In genomic region chr16:29688172-29688571, GRCh38 we compare ENCODE assay signal across 18 cellular contexts. TPM values are rescaled to one million over a fixed set of nuclear protein-coding genes. Genes with fewer than 3 reads are reported as not detected.
A peak's percentile ranks its signal among the peaks of the same experiment; 100 is the strongest.
DNase-seq lines count a peak whose midpoint lies in the region; ATAC-seq and TF ChIP-seq lines count a peak whose summit lies in the region.
"Had no signal": no experiment of that assay in that cellular context is flagged by ENCODE, and none has a peak within 500 bp of the region (broad histone marks: within the 10 kb centered on the region; RNA-seq: fewer than 3 reads in every experiment).

No MANE protein-coding gene starts in this region.

- no peak overlapping the region for H3K4me3 Mint-ChIP-seq in glutamatergic neuron (ENCODE audit: unreplicated experiment)
- peak overlapping the region; percentile 1 to 15 for H3K4me3 Mint-ChIP-seq in stimulated activated naive B cell treated with anti-CD40 and anti-IgM and Interleukin-4, amounts not matched to agents 10 μg/mL and 1 μg/mL and 100 μg/mL, for 72 hours
- H3K4me3 Mint-ChIP-seq: CD14-positive monocyte had no signal

- DNase-seq in GM10266 (ENCODE audit: extremely low spot score) (peak; percentile 9), OCI-M1 (lab: John Stamatoyannopoulos, UW) (peak; percentile 32), glutamatergic neuron (no peak), amniotic stem cell (lab: John Stamatoyannopoulos, UW) (no peak), NCI-H1092 treated with DMSO at 0.1 percent for 48 hours (lab: John Stamatoyannopoulos, UW) (no peak)
- no peak for DNase-seq in stimulated activated naive B cell treated with anti-CD40 and anti-IgM and Interleukin-4, amounts not matched to agents 10 μg/mL and 1 μg/mL and 100 μg/mL, for 72 hours
- DNase-seq: Karpas-422, MM.1S, NCI-H1105 treated with DMSO at 0.1 percent for 48 hours, NCI-H2029, NCI-H2171 treated with DMSO at 0.1 percent for 48 hours, NCI-H510A, NCI-H774, Peyer's patch, Right ventricle myocardium superior had no signal

- no peaks in the 10 kb centered on the region for H3K9me3 Mint-ChIP-seq in glutamatergic neuron (ENCODE audit: unreplicated experiment)
- H3K9me3 Mint-ChIP-seq in stimulated activated naive B cell treated with anti-CD40 and anti-IgM and Interleukin-4, amounts not matched to agents 10 μg/mL and 1 μg/mL and 100 μg/mL, for 72 hours = peaks cover 0 to 3% of the 10 kb centered on the region in 2 donors
- H3K9me3 Mint-ChIP-seq: CD14-positive monocyte had no signal

- TF ChIP-seq CTCF in GM10266 (IDR thresholded peaks at IDR 0.05; ENCODE audit: control insufficient read depth, insufficient read depth, low read depth, missing control alignments) (no peak), glutamatergic neuron (IDR thresholded peaks at IDR 0.05; ENCODE audit: partially characterized antibody, unreplicated experiment) (no peak)

- H3K4me1 Mint-ChIP-seq in glutamatergic neuron (ENCODE audit: low read depth, unreplicated experiment) = no peaks in the 10 kb centered on the region
- peaks cover 27 to 54% of the 10 kb centered on the region in 2 donors for H3K4me1 Mint-ChIP-seq in stimulated activated naive B cell treated with anti-CD40 and anti-IgM and Interleukin-4, amounts not matched to agents 10 μg/mL and 1 μg/mL and 100 μg/mL, for 72 hours

- ATAC-seq in stimulated activated naive B cell treated with anti-CD40 and anti-IgM and Interleukin-4, amounts not matched to agents 10 μg/mL and 1 μg/mL and 100 μg/mL, for 72 hours (replicated peaks) = no peak
- no peak for ATAC-seq in SK-N-SH treated with all-trans-retinoic acid at 6 μM for 48 hours

- H3K27ac Mint-ChIP-seq in glutamatergic neuron (ENCODE audit: unreplicated experiment) = peak overlapping the region; percentile 33
- peak overlapping the region; percentile 38 for H3K27ac Mint-ChIP-seq in stimulated activated naive B cell treated with anti-CD40 and anti-IgM and Interleukin-4, amounts not matched to agents 10 μg/mL and 1 μg/mL and 100 μg/mL, for 72 hours

- peaks cover 8% of the 10 kb centered on the region for H3K27me3 Mint-ChIP-seq in glutamatergic neuron (ENCODE audit: unreplicated experiment)
- no peaks in the 10 kb centered on the region for H3K27me3 Mint-ChIP-seq in stimulated activated naive B cell treated with anti-CD40 and anti-IgM and Interleukin-4, amounts not matched to agents 10 μg/mL and 1 μg/mL and 100 μg/mL, for 72 hours

- no peaks in the 10 kb centered on the region for H3K36me3 Mint-ChIP-seq in glutamatergic neuron (ENCODE audit: unreplicated experiment)
- peaks cover 22 to 28% of the 10 kb centered on the region in 2 donors for H3K36me3 Mint-ChIP-seq in stimulated activated naive B cell treated with anti-CD40 and anti-IgM and Interleukin-4, amounts not matched to agents 10 μg/mL and 1 μg/mL and 100 μg/mL, for 72 hours
- H3K36me3 Mint-ChIP-seq: CD14-positive monocyte had no signal

TF ChIP-seq in SK-N-SH treated with all-trans-retinoic acid at 6 μM for 48 hours, 23 proteins besides CTCF, POLR2A, EP300 and RAD21:
- TF ChIP-seq OSR1 (CRISPR knock-in tag; IDR thresholded peaks at IDR 0.05) = no peak
- no peak for TF ChIP-seq ZFP3 (CRISPR knock-in tag; IDR thresholded peaks at IDR 0.05)
- TF ChIP-seq ZFP30 (CRISPR knock-in tag; IDR thresholded peaks at IDR 0.05) = no peak

RNA-seq across cellular contexts. Expression of gene QPRT, which starts 9.2 kb away (rescaled TPM):
- 34.7 TPM for total RNA-seq in glutamatergic neuron (ENCODE audit: unreplicated experiment)

RNA-seq across cellular contexts. Expression of gene SPN, which starts 25.1 kb away (rescaled TPM):
- 0.27 TPM for total RNA-seq in glutamatergic neuron (ENCODE audit: unreplicated experiment)
- total RNA-seq: A673 had no signal

RNA-seq across cellular contexts. Expression of gene C16orf54, which starts 57.6 kb away (rescaled TPM):
- not detected for total RNA-seq in glutamatergic neuron (ENCODE audit: unreplicated experiment)
- total RNA-seq: A673 had no signal

Comparison
In these comparisons a context has a peak if more than half of its experiments do, and no peak if none do; other contexts are left out.
1. DNase-seq: peak in GM10266 (single experiment) and OCI-M1 (single experiment); none in glutamatergic neuron (single experiment), stimulated activated naive B cell treated with anti-CD40 and anti-IgM and Interleukin-4, amounts not matched to agents 10 μg/mL and 1 μg/mL and 100 μg/mL, for 72 hours (single experiment), amniotic stem cell (single experiment) and NCI-H1092 treated with DMSO at 0.1 percent for 48 hours (single experiment).